In genomic region chrX:2520539-2520938, GRCh38 we compare ENCODE assay signal across 2 cellular contexts.
A peak's percentile ranks its signal among the peaks of the same experiment; 100 is the strongest.
TF ChIP-seq lines count a peak whose summit lies in the region.

No MANE protein-coding gene starts in this region.

TF ChIP-seq in HepG2, 621 proteins besides CTCF, POLR2A, EP300 and RAD21:
- TF ChIP-seq RFXANK (CRISPR knock-in tag; IDR thresholded peaks at IDR 0.05): no peak
- no peak for TF ChIP-seq ETV6 (CRISPR knock-in tag; conservative IDR thresholded peaks at IDR 0.05)
- no peak for TF ChIP-seq DNMT3B (CRISPR knock-in tag; conservative IDR thresholded peaks at IDR 0.05)
- peak; percentile 93 for TF ChIP-seq CREB1 (IDR thresholded peaks at IDR 0.05)
- TF ChIP-seq CREB1 (CRISPR knock-in tag; IDR thresholded peaks at IDR 0.05): no peak
- no peak for TF ChIP-seq NFE2 (CRISPR knock-in tag; IDR thresholded peaks at IDR 0.05)
- no peak for TF ChIP-seq ZNF207 (IDR thresholded peaks at IDR 0.05; ENCODE audit: borderline replicate concordance)
- TF ChIP-seq ZNF143 (CRISPR knock-in tag; IDR thresholded peaks at IDR 0.05): no peak

TF ChIP-seq in GM12878, 131 proteins besides CTCF, POLR2A, EP300 and RAD21:
- TF ChIP-seq ZNF622 (IDR thresholded peaks at IDR 0.05) (no peak), HDGF (IDR thresholded peaks at IDR 0.05) (peak; percentile 98), YBX1 (IDR thresholded peaks at IDR 0.05) (0 out of 2 replicates have a peak, but pooled peaks have one; percentile 12), NBN (IDR thresholded peaks at IDR 0.05) (peak; percentile 33)
- TF ChIP-seq, protein P1, sequence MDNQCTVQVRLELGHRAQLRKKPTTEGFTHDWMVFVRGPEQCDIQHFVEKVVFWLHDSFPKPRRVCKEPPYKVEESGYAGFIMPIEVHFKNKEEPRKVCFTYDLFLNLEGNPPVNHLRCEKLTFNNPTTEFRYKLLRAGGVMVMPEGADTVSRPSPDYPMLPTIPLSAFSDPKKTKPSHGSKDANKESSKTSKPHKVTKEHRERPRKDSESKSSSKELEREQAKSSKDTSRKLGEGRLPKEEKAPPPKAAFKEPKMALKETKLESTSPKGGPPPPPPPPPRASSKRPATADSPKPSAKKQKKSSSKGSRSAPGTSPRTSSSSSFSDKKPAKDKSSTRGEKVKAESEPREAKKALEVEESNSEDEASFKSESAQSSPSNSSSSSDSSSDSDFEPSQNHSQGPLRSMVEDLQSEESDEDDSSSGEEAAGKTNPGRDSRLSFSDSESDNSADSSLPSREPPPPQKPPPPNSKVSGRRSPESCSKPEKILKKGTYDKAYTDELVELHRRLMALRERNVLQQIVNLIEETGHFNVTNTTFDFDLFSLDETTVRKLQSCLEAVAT (IDR thresholded peaks at IDR 0.05): 0 out of 2 replicates have a peak, but pooled peaks have one; percentile 41
- TF ChIP-seq, protein P2, sequence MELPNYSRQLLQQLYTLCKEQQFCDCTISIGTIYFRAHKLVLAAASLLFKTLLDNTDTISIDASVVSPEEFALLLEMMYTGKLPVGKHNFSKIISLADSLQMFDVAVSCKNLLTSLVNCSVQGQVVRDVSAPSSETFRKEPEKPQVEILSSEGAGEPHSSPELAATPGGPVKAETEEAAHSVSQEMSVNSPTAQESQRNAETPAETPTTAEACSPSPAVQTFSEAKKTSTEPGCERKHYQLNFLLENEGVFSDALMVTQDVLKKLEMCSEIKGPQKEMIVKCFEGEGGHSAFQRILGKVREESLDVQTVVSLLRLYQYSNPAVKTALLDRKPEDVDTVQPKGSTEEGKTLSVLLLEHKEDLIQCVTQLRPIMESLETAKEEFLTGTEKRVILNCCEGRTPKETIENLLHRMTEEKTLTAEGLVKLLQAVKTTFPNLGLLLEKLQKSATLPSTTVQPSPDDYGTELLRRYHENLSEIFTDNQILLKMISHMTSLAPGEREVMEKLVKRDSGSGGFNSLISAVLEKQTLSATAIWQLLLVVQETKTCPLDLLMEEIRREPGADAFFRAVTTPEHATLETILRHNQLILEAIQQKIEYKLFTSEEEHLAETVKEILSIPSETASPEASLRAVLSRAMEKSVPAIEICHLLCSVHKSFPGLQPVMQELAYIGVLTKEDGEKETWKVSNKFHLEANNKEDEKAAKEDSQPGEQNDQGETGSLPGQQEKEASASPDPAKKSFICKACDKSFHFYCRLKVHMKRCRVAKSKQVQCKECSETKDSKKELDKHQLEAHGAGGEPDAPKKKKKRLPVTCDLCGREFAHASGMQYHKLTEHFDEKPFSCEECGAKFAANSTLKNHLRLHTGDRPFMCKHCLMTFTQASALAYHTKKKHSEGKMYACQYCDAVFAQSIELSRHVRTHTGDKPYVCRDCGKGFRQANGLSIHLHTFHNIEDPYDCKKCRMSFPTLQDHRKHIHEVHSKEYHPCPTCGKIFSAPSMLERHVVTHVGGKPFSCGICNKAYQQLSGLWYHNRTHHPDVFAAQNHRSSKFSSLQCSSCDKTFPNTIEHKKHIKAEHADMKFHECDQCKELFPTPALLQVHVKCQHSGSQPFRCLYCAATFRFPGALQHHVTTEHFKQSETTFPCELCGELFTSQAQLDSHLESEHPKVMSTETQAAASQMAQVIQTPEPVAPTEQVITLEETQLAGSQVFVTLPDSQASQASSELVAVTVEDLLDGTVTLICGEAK (IDR thresholded peaks at IDR 0.05; ENCODE audit: borderline replicate concordance): no peak
TF ChIP-seq in GM12878: peak in this region for 4.
